2 cellular contexts compared by ENCODE assay signal in the genomic region with DNA sequence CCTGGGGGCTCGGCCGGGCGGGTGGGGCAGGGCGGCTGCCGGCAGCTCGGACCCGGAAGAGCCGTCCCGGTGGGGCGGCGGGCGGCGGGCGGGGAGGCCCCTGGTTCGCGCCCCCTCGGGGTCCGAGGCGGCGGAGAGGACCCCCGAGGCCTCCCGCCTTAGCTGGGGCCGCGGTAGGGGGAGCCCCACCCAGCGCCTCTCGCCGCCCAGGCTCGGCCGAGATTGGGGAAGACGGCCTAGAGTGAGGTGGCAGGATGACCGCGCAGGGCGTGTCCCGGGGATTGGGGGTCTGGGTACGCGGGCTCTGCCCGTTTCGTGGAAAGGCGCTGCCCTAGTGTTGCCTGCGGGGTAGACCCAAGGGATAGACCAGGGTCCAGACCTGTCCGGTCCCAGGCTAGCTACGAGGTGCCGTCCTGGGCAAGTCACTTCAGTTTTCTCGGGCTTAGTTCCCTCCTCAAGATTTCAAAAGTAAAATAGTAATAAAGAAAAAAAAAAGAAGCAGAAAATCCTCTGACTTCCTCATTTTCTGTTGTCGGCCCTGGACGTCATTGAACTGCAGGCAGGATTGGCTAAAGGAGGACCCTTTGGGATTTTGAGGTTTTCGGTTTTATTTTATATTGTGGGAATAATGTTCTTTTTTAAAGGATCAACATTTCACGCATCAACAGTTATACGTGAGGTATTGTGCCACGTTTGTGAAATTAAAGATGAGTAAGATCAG.
TF ChIP-seq lines count a peak whose summit lies in the region.

No MANE protein-coding gene starts in this region.

TF ChIP-seq in HEK293, 187 proteins besides CTCF, POLR2A, EP300 and RAD21 (continued from another document and continues in another):
- TF ChIP-seq, protein P1, sequence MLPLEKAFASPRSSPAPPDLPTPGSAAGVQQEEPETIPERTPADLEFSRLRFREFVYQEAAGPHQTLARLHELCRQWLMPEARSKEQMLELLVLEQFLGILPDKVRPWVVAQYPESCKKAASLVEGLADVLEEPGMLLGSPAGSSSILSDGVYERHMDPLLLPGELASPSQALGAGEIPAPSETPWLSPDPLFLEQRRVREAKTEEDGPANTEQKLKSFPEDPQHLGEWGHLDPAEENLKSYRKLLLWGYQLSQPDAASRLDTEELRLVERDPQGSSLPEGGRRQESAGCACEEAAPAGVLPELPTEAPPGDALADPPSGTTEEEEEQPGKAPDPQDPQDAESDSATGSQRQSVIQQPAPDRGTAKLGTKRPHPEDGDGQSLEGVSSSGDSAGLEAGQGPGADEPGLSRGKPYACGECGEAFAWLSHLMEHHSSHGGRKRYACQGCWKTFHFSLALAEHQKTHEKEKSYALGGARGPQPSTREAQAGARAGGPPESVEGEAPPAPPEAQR (tag by site-specific recombination; IDR thresholded peaks at IDR 0.05) = no peak
- TF ChIP-seq MZF1 (tag by site-specific recombination; IDR thresholded peaks at IDR 0.05; ENCODE audit: borderline replicate concordance) = no peak
- TF ChIP-seq, protein P2, sequence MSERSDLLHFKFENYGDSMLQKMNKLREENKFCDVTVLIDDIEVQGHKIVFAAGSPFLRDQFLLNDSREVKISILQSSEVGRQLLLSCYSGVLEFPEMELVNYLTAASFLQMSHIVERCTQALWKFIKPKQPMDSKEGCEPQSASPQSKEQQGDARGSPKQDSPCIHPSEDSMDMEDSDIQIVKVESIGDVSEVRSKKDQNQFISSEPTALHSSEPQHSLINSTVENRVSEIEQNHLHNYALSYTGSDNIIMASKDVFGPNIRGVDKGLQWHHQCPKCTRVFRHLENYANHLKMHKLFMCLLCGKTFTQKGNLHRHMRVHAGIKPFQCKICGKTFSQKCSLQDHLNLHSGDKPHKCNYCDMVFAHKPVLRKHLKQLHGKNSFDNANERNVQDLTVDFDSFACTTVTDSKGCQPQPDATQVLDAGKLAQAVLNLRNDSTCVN (tag by site-specific recombination; optimal IDR thresholded peaks at IDR 0.05) = peak; percentile 71
- TF ChIP-seq, protein P3, sequence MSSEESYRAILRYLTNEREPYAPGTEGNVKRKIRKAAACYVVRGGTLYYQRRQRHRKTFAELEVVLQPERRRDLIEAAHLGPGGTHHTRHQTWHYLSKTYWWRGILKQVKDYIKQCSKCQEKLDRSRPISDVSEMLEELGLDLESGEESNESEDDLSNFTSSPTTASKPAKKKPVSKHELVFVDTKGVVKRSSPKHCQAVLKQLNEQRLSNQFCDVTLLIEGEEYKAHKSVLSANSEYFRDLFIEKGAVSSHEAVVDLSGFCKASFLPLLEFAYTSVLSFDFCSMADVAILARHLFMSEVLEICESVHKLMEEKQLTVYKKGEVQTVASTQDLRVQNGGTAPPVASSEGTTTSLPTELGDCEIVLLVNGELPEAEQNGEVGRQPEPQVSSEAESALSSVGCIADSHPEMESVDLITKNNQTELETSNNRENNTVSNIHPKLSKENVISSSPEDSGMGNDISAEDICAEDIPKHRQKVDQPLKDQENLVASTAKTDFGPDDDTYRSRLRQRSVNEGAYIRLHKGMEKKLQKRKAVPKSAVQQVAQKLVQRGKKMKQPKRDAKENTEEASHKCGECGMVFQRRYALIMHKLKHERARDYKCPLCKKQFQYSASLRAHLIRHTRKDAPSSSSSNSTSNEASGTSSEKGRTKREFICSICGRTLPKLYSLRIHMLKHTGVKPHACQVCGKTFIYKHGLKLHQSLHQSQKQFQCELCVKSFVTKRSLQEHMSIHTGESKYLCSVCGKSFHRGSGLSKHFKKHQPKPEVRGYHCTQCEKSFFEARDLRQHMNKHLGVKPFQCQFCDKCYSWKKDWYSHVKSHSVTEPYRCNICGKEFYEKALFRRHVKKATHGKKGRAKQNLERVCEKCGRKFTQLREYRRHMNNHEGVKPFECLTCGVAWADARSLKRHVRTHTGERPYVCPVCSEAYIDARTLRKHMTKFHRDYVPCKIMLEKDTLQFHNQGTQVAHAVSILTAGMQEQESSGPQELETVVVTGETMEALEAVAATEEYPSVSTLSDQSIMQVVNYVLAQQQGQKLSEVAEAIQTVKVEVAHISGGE (tag by site-specific recombination; conservative IDR thresholded peaks at IDR 0.05; ENCODE audit: low read depth) = no peak; the same call in 1 of the 2 replicates
- no peak for TF ChIP-seq ZNF837 (tag by site-specific recombination; IDR thresholded peaks at IDR 0.05)
- no peak for TF ChIP-seq ZNF433 (tag by site-specific recombination; IDR thresholded peaks at IDR 0.05; ENCODE audit: low read depth)
- TF ChIP-seq ZNF48 (tag by site-specific recombination; IDR thresholded peaks at IDR 0.05) = no peak
- no peak for TF ChIP-seq ZNF585B (tag by site-specific recombination; IDR thresholded peaks at IDR 0.05)
- no peak for TF ChIP-seq ZNF510 (tag by site-specific recombination; IDR thresholded peaks at IDR 0.05; ENCODE audit: insufficient replicate concordance)
- no peak for TF ChIP-seq ZNF221 (tag by site-specific recombination; IDR thresholded peaks at IDR 0.05; ENCODE audit: borderline replicate concordance)
- TF ChIP-seq, protein P4, sequence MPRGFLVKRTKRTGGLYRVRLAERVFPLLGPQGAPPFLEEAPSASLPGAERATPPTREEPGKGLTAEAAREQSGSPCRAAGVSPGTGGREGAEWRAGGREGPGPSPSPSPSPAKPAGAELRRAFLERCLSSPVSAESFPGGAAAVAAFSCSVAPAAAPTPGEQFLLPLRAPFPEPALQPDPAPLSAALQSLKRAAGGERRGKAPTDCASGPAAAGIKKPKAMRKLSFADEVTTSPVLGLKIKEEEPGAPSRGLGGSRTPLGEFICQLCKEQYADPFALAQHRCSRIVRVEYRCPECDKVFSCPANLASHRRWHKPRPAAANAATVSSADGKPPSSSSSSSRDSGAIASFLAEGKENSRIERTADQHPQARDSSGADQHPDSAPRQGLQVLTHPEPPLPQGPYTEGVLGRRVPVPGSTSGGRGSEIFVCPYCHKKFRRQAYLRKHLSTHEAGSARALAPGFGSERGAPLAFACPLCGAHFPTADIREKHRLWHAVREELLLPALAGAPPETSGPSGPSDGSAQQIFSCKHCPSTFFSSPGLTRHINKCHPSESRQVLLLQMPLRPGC (tag by site-specific recombination; IDR thresholded peaks at IDR 0.05) = no peak
- no peak for TF ChIP-seq ZNF658 (tag by site-specific recombination; IDR thresholded peaks at IDR 0.05)
- no peak for TF ChIP-seq ZEB2 (tag by site-specific recombination; IDR thresholded peaks at IDR 0.05)
- TF ChIP-seq, protein P5, sequence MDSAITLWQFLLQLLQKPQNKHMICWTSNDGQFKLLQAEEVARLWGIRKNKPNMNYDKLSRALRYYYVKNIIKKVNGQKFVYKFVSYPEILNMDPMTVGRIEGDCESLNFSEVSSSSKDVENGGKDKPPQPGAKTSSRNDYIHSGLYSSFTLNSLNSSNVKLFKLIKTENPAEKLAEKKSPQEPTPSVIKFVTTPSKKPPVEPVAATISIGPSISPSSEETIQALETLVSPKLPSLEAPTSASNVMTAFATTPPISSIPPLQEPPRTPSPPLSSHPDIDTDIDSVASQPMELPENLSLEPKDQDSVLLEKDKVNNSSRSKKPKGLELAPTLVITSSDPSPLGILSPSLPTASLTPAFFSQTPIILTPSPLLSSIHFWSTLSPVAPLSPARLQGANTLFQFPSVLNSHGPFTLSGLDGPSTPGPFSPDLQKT (IDR thresholded peaks at IDR 0.05; ENCODE audit: borderline replicate concordance, low read depth, low read length) = no peak
- no peak for TF ChIP-seq ZNF211 (tag by site-specific recombination; IDR thresholded peaks at IDR 0.05; ENCODE audit: low read depth)
- TF ChIP-seq SP7 (tag by site-specific recombination; IDR thresholded peaks at IDR 0.05) = no peak
- 0 out of 2 replicates have a peak, but pooled peaks have one; percentile 9 for TF ChIP-seq KLF9 (tag by site-specific recombination; IDR thresholded peaks at IDR 0.05; ENCODE audit: low read depth)
- TF ChIP-seq ZFP3 (tag by site-specific recombination; IDR thresholded peaks at IDR 0.05; ENCODE audit: low read depth) = no peak
- no peak for TF ChIP-seq YY1 (tag by site-specific recombination; IDR thresholded peaks at IDR 0.05)
- no peak for TF ChIP-seq ZNF626 (tag by site-specific recombination; IDR thresholded peaks at IDR 0.05)

TF ChIP-seq in HepG2, 621 proteins besides CTCF, POLR2A, EP300 and RAD21 (continued from another document and continues in another):
- TF ChIP-seq TOPORS (CRISPR knock-in tag; IDR thresholded peaks at IDR 0.05) (no peak), ZNF782 (CRISPR knock-in tag; IDR thresholded peaks at IDR 0.05; ENCODE audit: borderline replicate concordance) (no peak; the same call in 1 of the 2 replicates), ZNF296 (CRISPR knock-in tag; conservative IDR thresholded peaks at IDR 0.05) (no peak), ZFP36L2 (CRISPR knock-in tag; IDR thresholded peaks at IDR 0.05) (no peak), NFYB (CRISPR knock-in tag; IDR thresholded peaks at IDR 0.05) (no peak), ZNF337 (CRISPR knock-in tag; IDR thresholded peaks at IDR 0.05; ENCODE audit: borderline replicate concordance, low read depth) (no peak), ZNF605 (CRISPR knock-in tag; IDR thresholded peaks at IDR 0.05) (no peak), HNRNPUL1 (IDR thresholded peaks at IDR 0.05; ENCODE audit: low read depth, low read length) (no peak), RFXANK (CRISPR knock-in tag; IDR thresholded peaks at IDR 0.05) (no peak), SNAPC2 (CRISPR knock-in tag; IDR thresholded peaks at IDR 0.05) (0 out of 2 replicates have a peak, but pooled peaks have one; percentile 26), ZBTB7A (CRISPR knock-in tag; IDR thresholded peaks at IDR 0.05) (peak; percentile 21; the same call in 1 of the 2 replicates), ZNF441 (CRISPR knock-in tag; IDR thresholded peaks at IDR 0.05; ENCODE audit: borderline replicate concordance) (peak; percentile 78; the same call in 1 of the 2 replicates), DNMT3B (CRISPR knock-in tag; conservative IDR thresholded peaks at IDR 0.05) (0 out of 2 replicates have a peak, but pooled peaks have one; percentile 7), ZFX (CRISPR knock-in tag; IDR thresholded peaks at IDR 0.05; ENCODE audit: low read depth) (peak; percentile 18; the same call in 1 of the 2 replicates), RARG (CRISPR knock-in tag; IDR thresholded peaks at IDR 0.05; ENCODE audit: low read depth) (no peak), ZNF451 (CRISPR knock-in tag; IDR thresholded peaks at IDR 0.05) (no peak), RFX5 (IDR thresholded peaks at IDR 0.05; ENCODE audit: low read depth, low read length) (no peak), MTA3 (CRISPR knock-in tag; IDR thresholded peaks at IDR 0.05) (no peak), ZNF44 (CRISPR knock-in tag; IDR thresholded peaks at IDR 0.05) (no peak), RBM39 (IDR thresholded peaks at IDR 0.05; ENCODE audit: low read depth, low read length, poor library complexity, severe bottlenecking) (no peak), ETV5 (CRISPR knock-in tag; IDR thresholded peaks at IDR 0.05; ENCODE audit: borderline replicate concordance) (no peak), STAG1 (CRISPR knock-in tag; IDR thresholded peaks at IDR 0.05) (0 out of 2 replicates have a peak, but pooled peaks have one; percentile 3), ZNF883 (CRISPR knock-in tag; IDR thresholded peaks at IDR 0.05; ENCODE audit: not compliant biosample characterization) (no peak), ZNF747 (CRISPR knock-in tag; IDR thresholded peaks at IDR 0.05; ENCODE audit: borderline replicate concordance) (0 out of 2 replicates have a peak, but pooled peaks have one; percentile 54), SETDB1 (CRISPR knock-in tag; IDR thresholded peaks at IDR 0.05; ENCODE audit: borderline replicate concordance) (no peak), DMAP1 (CRISPR knock-in tag; IDR thresholded peaks at IDR 0.05) (peak; percentile 51; the same call in 1 of the 2 replicates), ZSCAN20 (CRISPR knock-in tag; IDR thresholded peaks at IDR 0.05; ENCODE audit: borderline replicate concordance) (no peak; the same call in 1 of the 2 replicates), ZNF124 (CRISPR knock-in tag; IDR thresholded peaks at IDR 0.05) (no peak), PITX1 (CRISPR knock-in tag; IDR thresholded peaks at IDR 0.05) (no peak), ZNF205 (CRISPR knock-in tag; IDR thresholded peaks at IDR 0.05) (no peak), ZNF256 (CRISPR knock-in tag; conservative IDR thresholded peaks at IDR 0.05) (no peak)
- TF ChIP-seq, protein P6, sequence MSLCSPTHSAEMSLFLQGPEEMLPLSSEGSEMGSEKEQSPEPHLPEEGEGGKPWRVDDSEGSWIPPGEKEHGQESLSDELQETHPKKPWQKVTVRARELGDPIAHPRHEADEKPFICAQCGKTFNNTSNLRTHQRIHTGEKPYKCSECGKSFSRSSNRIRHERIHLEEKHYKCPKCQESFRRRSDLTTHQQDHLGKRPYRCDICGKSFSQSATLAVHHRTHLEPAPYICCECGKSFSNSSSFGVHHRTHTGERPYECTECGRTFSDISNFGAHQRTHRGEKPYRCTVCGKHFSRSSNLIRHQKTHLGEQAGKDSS (CRISPR knock-in tag; IDR thresholded peaks at IDR 0.05; ENCODE audit: borderline replicate concordance, low read depth) = no peak
- TF ChIP-seq, protein P7, sequence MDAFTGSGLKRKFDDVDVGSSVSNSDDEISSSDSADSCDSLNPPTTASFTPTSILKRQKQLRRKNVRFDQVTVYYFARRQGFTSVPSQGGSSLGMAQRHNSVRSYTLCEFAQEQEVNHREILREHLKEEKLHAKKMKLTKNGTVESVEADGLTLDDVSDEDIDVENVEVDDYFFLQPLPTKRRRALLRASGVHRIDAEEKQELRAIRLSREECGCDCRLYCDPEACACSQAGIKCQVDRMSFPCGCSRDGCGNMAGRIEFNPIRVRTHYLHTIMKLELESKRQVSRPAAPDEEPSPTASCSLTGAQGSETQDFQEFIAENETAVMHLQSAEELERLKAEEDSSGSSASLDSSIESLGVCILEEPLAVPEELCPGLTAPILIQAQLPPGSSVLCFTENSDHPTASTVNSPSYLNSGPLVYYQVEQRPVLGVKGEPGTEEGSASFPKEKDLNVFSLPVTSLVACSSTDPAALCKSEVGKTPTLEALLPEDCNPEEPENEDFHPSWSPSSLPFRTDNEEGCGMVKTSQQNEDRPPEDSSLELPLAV (CRISPR knock-in tag; conservative IDR thresholded peaks at IDR 0.05; ENCODE audit: low read depth) = no peak
- TF ChIP-seq, protein P8, sequence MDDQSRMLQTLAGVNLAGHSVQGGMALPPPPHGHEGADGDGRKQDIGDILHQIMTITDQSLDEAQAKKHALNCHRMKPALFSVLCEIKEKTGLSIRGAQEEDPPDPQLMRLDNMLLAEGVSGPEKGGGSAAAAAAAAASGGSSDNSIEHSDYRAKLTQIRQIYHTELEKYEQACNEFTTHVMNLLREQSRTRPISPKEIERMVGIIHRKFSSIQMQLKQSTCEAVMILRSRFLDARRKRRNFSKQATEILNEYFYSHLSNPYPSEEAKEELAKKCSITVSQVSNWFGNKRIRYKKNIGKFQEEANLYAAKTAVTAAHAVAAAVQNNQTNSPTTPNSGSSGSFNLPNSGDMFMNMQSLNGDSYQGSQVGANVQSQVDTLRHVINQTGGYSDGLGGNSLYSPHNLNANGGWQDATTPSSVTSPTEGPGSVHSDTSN (CRISPR knock-in tag; IDR thresholded peaks at IDR 0.05; ENCODE audit: borderline replicate concordance) = no peak
- TF ChIP-seq, protein P9, sequence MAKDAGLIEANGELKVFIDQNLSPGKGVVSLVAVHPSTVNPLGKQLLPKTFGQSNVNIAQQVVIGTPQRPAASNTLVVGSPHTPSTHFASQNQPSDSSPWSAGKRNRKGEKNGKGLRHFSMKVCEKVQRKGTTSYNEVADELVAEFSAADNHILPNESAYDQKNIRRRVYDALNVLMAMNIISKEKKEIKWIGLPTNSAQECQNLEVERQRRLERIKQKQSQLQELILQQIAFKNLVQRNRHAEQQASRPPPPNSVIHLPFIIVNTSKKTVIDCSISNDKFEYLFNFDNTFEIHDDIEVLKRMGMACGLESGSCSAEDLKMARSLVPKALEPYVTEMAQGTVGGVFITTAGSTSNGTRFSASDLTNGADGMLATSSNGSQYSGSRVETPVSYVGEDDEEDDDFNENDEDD (CRISPR knock-in tag; IDR thresholded peaks at IDR 0.05; ENCODE audit: borderline replicate concordance) = 0 out of 2 replicates have a peak, but pooled peaks have one; percentile 25
- TF ChIP-seq, protein P10, sequence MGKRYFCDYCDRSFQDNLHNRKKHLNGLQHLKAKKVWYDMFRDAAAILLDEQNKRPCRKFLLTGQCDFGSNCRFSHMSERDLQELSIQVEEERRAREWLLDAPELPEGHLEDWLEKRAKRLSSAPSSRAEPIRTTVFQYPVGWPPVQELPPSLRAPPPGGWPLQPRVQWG (CRISPR knock-in tag; IDR thresholded peaks at IDR 0.05; ENCODE audit: borderline replicate concordance, low read depth) = no peak
